1 cellular context compared by ENCODE assay signal in the genomic region with DNA sequence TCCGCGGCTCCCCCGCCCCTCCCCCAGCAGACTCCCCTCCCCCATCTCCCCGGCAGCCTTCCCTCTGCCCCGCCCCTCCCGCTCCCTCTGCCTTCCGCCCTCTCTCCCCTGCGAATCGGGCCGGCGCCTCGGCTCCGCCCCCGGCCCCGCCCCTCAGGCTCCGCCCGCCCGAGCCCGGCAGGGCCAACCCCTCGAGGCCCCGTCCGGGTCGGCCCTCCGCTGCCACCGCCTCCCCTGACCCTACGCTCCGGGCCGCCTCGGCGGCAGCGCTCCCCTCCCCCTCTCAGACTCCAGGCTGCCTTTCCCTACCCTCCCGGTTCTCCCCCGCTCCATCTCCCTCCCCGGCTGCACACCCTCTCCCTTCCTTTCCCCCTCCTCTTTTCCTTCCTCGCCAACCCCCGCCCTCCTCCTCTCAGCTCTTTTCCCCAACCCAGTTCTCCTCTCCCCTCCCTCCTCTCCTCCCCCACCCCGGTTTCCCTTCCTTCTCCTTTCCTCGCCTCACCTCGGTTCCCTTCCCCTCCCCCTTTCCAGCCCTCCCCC.
TF ChIP-seq lines count a peak whose summit lies in the region.

No MANE protein-coding gene starts in this region.

TF ChIP-seq in HEK293, 187 proteins besides CTCF, POLR2A, EP300 and RAD21 (continued from another document and continues in another):
- TF ChIP-seq, protein P1, sequence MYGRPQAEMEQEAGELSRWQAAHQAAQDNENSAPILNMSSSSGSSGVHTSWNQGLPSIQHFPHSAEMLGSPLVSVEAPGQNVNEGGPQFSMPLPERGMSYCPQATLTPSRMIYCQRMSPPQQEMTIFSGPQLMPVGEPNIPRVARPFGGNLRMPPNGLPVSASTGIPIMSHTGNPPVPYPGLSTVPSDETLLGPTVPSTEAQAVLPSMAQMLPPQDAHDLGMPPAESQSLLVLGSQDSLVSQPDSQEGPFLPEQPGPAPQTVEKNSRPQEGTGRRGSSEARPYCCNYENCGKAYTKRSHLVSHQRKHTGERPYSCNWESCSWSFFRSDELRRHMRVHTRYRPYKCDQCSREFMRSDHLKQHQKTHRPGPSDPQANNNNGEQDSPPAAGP (tag by site-specific recombination; IDR thresholded peaks at IDR 0.05) = peak; percentile 88
- peak; percentile 27; the same call in 1 of the 2 replicates for TF ChIP-seq ZNF324 (tag by site-specific recombination; IDR thresholded peaks at IDR 0.05)
- peak; percentile 92 for TF ChIP-seq SP3 (tag by site-specific recombination; IDR thresholded peaks at IDR 0.05)
- TF ChIP-seq MEIS1 (CRISPR knock-in tag; IDR thresholded peaks at IDR 0.05; ENCODE audit: borderline replicate concordance) = no peak
- TF ChIP-seq ZNF747 (tag by site-specific recombination; IDR thresholded peaks at IDR 0.05) = no peak
- TF ChIP-seq ZNF514 (tag by site-specific recombination; IDR thresholded peaks at IDR 0.05) = no peak
- TF ChIP-seq ZNF174 (tag by site-specific recombination; IDR thresholded peaks at IDR 0.05) = no peak
- TF ChIP-seq, protein P2, sequence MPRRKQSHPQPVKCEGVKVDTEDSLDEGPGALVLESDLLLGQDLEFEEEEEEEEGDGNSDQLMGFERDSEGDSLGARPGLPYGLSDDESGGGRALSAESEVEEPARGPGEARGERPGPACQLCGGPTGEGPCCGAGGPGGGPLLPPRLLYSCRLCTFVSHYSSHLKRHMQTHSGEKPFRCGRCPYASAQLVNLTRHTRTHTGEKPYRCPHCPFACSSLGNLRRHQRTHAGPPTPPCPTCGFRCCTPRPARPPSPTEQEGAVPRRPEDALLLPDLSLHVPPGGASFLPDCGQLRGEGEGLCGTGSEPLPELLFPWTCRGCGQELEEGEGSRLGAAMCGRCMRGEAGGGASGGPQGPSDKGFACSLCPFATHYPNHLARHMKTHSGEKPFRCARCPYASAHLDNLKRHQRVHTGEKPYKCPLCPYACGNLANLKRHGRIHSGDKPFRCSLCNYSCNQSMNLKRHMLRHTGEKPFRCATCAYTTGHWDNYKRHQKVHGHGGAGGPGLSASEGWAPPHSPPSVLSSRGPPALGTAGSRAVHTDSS (tag by site-specific recombination; IDR thresholded peaks at IDR 0.05) = peak; percentile 48; the same call in 1 of the 2 replicates
- TF ChIP-seq, protein P3, sequence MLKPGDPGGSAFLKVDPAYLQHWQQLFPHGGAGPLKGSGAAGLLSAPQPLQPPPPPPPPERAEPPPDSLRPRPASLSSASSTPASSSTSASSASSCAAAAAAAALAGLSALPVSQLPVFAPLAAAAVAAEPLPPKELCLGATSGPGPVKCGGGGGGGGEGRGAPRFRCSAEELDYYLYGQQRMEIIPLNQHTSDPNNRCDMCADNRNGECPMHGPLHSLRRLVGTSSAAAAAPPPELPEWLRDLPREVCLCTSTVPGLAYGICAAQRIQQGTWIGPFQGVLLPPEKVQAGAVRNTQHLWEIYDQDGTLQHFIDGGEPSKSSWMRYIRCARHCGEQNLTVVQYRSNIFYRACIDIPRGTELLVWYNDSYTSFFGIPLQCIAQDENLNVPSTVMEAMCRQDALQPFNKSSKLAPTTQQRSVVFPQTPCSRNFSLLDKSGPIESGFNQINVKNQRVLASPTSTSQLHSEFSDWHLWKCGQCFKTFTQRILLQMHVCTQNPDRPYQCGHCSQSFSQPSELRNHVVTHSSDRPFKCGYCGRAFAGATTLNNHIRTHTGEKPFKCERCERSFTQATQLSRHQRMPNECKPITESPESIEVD (tag by site-specific recombination; IDR thresholded peaks at IDR 0.05) = no peak
- no peak for TF ChIP-seq SCRT1 (tag by site-specific recombination; IDR thresholded peaks at IDR 0.05; ENCODE audit: borderline replicate concordance)
- no peak for TF ChIP-seq ZNF274 (IDR thresholded peaks at IDR 0.05; ENCODE audit: low read length)
- TF ChIP-seq ZNF274 (tag by site-specific recombination; IDR thresholded peaks at IDR 0.05; ENCODE audit: borderline replicate concordance) = no peak
- TF ChIP-seq EGR2 (tag by site-specific recombination; IDR thresholded peaks at IDR 0.05; ENCODE audit: low read depth) = peak; percentile 92
- TF ChIP-seq ZNF394 (tag by site-specific recombination; IDR thresholded peaks at IDR 0.05; ENCODE audit: borderline replicate concordance) = no peak
- TF ChIP-seq ZNF426 (tag by site-specific recombination; IDR thresholded peaks at IDR 0.05) = no peak
- TF ChIP-seq SALL2 (tag by site-specific recombination; IDR thresholded peaks at IDR 0.05; ENCODE audit: borderline replicate concordance) = no peak
- no peak for TF ChIP-seq ZNF571 (tag by site-specific recombination; IDR thresholded peaks at IDR 0.05)
- TF ChIP-seq ZNF837 (tag by site-specific recombination; IDR thresholded peaks at IDR 0.05) = no peak
- no peak for TF ChIP-seq ZFP37 (tag by site-specific recombination; IDR thresholded peaks at IDR 0.05)
- TF ChIP-seq, protein P4, sequence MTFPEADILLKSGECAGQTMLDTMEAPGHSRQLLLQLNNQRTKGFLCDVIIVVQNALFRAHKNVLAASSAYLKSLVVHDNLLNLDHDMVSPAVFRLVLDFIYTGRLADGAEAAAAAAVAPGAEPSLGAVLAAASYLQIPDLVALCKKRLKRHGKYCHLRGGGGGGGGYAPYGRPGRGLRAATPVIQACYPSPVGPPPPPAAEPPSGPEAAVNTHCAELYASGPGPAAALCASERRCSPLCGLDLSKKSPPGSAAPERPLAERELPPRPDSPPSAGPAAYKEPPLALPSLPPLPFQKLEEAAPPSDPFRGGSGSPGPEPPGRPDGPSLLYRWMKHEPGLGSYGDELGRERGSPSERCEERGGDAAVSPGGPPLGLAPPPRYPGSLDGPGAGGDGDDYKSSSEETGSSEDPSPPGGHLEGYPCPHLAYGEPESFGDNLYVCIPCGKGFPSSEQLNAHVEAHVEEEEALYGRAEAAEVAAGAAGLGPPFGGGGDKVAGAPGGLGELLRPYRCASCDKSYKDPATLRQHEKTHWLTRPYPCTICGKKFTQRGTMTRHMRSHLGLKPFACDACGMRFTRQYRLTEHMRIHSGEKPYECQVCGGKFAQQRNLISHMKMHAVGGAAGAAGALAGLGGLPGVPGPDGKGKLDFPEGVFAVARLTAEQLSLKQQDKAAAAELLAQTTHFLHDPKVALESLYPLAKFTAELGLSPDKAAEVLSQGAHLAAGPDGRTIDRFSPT (tag by site-specific recombination; IDR thresholded peaks at IDR 0.05) = peak; percentile 82
- no peak for TF ChIP-seq ZNF623 (tag by site-specific recombination; IDR thresholded peaks at IDR 0.05)
- TF ChIP-seq SETDB1 (IDR thresholded peaks at IDR 0.05; ENCODE audit: insufficient read length, low read length) = no peak
- TF ChIP-seq, protein P5, sequence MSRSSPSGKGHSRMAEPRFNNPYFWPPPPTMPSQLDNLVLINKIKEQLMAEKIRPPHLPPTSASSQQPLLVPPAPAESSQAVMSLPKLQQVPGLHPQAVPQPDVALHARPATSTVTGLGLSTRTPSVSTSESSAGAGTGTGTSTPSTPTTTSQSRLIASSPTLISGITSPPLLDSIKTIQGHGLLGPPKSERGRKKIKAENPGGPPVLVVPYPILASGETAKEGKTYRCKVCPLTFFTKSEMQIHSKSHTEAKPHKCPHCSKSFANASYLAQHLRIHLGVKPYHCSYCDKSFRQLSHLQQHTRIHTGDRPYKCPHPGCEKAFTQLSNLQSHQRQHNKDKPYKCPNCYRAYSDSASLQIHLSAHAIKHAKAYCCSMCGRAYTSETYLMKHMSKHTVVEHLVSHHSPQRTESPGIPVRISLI (tag by site-specific recombination; IDR thresholded peaks at IDR 0.05) = no peak
- no peak for TF ChIP-seq FEZF1 (tag by site-specific recombination; IDR thresholded peaks at IDR 0.05)
- peak; percentile 86 for TF ChIP-seq ZFHX2 (tag by site-specific recombination; conservative IDR thresholded peaks at IDR 0.05)
- peak; percentile 77 for TF ChIP-seq SP7 (tag by site-specific recombination; IDR thresholded peaks at IDR 0.05)
- peak; percentile 82; the same call in 1 of the 2 replicates for TF ChIP-seq ZNF561 (tag by site-specific recombination; IDR thresholded peaks at IDR 0.05; ENCODE audit: borderline replicate concordance)
- TF ChIP-seq ZNF391 (tag by site-specific recombination; IDR thresholded peaks at IDR 0.05; ENCODE audit: borderline replicate concordance, low read depth) = no peak; the same call in 1 of the 2 replicates
- TF ChIP-seq ZNF311 (tag by site-specific recombination; IDR thresholded peaks at IDR 0.05; ENCODE audit: borderline replicate concordance) = no peak
- peak; percentile 87; the same call in 1 of the 2 replicates for TF ChIP-seq GLI4 (tag by site-specific recombination; IDR thresholded peaks at IDR 0.05)
- TF ChIP-seq, protein P6, sequence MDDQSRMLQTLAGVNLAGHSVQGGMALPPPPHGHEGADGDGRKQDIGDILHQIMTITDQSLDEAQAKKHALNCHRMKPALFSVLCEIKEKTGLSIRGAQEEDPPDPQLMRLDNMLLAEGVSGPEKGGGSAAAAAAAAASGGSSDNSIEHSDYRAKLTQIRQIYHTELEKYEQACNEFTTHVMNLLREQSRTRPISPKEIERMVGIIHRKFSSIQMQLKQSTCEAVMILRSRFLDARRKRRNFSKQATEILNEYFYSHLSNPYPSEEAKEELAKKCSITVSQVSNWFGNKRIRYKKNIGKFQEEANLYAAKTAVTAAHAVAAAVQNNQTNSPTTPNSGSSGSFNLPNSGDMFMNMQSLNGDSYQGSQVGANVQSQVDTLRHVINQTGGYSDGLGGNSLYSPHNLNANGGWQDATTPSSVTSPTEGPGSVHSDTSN (CRISPR knock-in tag; IDR thresholded peaks at IDR 0.05) = no peak
- TF ChIP-seq HOXD13 (CRISPR knock-in tag; IDR thresholded peaks at IDR 0.05; ENCODE audit: borderline replicate concordance) = no peak
- TF ChIP-seq, protein P7, sequence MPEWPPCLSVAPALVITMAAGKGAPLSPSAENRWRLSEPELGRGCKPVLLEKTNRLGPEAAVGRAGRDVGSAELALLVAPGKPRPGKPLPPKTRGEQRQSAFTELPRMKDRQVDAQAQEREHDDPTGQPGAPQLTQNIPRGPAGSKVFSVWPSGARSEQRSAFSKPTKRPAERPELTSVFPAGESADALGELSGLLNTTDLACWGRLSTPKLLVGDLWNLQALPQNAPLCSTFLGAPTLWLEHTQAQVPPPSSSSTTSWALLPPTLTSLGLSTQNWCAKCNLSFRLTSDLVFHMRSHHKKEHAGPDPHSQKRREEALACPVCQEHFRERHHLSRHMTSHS (tag by site-specific recombination; IDR thresholded peaks at IDR 0.05) = no peak
- TF ChIP-seq ZNF350 (tag by site-specific recombination; IDR thresholded peaks at IDR 0.05) = no peak
- TF ChIP-seq, protein P8, sequence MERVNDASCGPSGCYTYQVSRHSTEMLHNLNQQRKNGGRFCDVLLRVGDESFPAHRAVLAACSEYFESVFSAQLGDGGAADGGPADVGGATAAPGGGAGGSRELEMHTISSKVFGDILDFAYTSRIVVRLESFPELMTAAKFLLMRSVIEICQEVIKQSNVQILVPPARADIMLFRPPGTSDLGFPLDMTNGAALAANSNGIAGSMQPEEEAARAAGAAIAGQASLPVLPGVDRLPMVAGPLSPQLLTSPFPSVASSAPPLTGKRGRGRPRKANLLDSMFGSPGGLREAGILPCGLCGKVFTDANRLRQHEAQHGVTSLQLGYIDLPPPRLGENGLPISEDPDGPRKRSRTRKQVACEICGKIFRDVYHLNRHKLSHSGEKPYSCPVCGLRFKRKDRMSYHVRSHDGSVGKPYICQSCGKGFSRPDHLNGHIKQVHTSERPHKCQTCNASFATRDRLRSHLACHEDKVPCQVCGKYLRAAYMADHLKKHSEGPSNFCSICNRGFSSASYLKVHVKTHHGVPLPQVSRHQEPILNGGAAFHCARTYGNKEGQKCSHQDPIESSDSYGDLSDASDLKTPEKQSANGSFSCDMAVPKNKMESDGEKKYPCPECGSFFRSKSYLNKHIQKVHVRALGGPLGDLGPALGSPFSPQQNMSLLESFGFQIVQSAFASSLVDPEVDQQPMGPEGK (tag by site-specific recombination; IDR thresholded peaks at IDR 0.05) = peak; percentile 85
- TF ChIP-seq, protein P9, sequence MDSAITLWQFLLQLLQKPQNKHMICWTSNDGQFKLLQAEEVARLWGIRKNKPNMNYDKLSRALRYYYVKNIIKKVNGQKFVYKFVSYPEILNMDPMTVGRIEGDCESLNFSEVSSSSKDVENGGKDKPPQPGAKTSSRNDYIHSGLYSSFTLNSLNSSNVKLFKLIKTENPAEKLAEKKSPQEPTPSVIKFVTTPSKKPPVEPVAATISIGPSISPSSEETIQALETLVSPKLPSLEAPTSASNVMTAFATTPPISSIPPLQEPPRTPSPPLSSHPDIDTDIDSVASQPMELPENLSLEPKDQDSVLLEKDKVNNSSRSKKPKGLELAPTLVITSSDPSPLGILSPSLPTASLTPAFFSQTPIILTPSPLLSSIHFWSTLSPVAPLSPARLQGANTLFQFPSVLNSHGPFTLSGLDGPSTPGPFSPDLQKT (IDR thresholded peaks at IDR 0.05; ENCODE audit: borderline replicate concordance, low read depth, low read length) = no peak
- peak; percentile 29; the same call in 1 of the 2 replicates for TF ChIP-seq ZIC2 (tag by site-specific recombination; IDR thresholded peaks at IDR 0.05)
- TF ChIP-seq KLF10 (tag by site-specific recombination; IDR thresholded peaks at IDR 0.05) = peak; percentile 96
- TF ChIP-seq WT1 (tag by site-specific recombination; IDR thresholded peaks at IDR 0.05) = peak; percentile 83
- no peak for TF ChIP-seq ZNF155 (tag by site-specific recombination; IDR thresholded peaks at IDR 0.05)
- no peak for TF ChIP-seq SCRT2 (tag by site-specific recombination; IDR thresholded peaks at IDR 0.05)
- TF ChIP-seq, protein P10, sequence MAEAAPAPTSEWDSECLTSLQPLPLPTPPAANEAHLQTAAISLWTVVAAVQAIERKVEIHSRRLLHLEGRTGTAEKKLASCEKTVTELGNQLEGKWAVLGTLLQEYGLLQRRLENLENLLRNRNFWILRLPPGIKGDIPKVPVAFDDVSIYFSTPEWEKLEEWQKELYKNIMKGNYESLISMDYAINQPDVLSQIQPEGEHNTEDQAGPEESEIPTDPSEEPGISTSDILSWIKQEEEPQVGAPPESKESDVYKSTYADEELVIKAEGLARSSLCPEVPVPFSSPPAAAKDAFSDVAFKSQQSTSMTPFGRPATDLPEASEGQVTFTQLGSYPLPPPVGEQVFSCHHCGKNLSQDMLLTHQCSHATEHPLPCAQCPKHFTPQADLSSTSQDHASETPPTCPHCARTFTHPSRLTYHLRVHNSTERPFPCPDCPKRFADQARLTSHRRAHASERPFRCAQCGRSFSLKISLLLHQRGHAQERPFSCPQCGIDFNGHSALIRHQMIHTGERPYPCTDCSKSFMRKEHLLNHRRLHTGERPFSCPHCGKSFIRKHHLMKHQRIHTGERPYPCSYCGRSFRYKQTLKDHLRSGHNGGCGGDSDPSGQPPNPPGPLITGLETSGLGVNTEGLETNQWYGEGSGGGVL (tag by site-specific recombination; IDR thresholded peaks at IDR 0.05) = peak; percentile 98
- TF ChIP-seq, protein P11, sequence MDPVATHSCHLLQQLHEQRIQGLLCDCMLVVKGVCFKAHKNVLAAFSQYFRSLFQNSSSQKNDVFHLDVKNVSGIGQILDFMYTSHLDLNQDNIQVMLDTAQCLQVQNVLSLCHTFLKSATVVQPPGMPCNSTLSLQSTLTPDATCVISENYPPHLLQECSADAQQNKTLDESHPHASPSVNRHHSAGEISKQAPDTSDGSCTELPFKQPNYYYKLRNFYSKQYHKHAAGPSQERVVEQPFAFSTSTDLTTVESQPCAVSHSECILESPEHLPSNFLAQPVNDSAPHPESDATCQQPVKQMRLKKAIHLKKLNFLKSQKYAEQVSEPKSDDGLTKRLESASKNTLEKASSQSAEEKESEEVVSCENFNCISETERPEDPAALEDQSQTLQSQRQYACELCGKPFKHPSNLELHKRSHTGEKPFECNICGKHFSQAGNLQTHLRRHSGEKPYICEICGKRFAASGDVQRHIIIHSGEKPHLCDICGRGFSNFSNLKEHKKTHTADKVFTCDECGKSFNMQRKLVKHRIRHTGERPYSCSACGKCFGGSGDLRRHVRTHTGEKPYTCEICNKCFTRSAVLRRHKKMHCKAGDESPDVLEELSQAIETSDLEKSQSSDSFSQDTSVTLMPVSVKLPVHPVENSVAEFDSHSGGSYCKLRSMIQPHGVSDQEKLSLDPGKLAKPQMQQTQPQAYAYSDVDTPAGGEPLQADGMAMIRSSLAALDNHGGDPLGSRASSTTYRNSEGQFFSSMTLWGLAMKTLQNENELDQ (tag by site-specific recombination; IDR thresholded peaks at IDR 0.05; ENCODE audit: low read depth) = no peak
- TF ChIP-seq IKZF3 (tag by site-specific recombination; IDR thresholded peaks at IDR 0.05) = peak; percentile 63
